ENCODE assay signal across 10 cellular contexts in the genomic region with DNA sequence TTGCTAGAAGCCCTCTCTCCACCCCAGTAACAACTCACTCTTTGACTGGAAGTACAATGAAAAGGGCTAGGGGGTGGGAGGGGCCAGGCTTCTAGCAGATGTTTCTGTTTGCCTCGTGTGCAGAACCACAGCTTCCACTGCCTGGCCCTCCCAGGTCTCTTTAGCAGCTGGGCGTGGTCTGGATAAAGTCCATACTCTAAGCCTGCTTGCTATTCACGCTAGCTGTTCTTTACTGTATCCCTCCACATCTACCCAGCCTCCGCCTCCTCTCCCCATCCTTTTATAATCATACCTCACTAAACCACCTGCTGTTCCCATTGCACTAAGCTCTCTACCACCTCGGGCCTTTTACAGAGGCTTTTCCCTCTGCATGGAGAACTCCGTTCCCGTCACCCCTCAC.
DNase-seq lines count a peak whose midpoint lies in the region; ATAC-seq and TF ChIP-seq lines count a peak whose summit lies in the region.
"Had no signal": no experiment of that assay in that cellular context is flagged by ENCODE, and none has a peak within 500 bp of the region (broad histone marks: within the 10 kb centered on the region; RNA-seq: fewer than 3 reads in every experiment).

No MANE protein-coding gene starts in this region.

- H3K9ac ChIP-seq in H9 (ENCODE audit: extremely low read depth, insufficient read length, low read length), result no peak overlapping the region

- no peaks in the 10 kb centered on the region for H4K20me1 ChIP-seq in H9 (ENCODE audit: control insufficient read depth, insufficient read depth, insufficient read length)

- no peaks in the 10 kb centered on the region for H3K27me3 ChIP-seq in H9 (ENCODE audit: insufficient read depth, low read length)
- no peaks in the 10 kb centered on the region for H3K27me3 ChIP-seq in tibial artery

- H3T11ph ChIP-seq in H9 (ENCODE audit: low read length), result no peak overlapping the region

- no peaks in the 10 kb centered on the region for H3K27me3 Mint-ChIP-seq in activated T-helper 17 cell treated with anti-CD3 and anti-CD28 coated beads, Interleukin-2, amount 50 U/mL, for 72 hours
- no peaks in the 10 kb centered on the region for H3K27me3 Mint-ChIP-seq in H9 (ENCODE audit: low read depth)
- H3K27me3 Mint-ChIP-seq: activated B cell treated with CpG ODN at 0.5 μM for 24 hours had no signal

- H3K23ac ChIP-seq in H9 (ENCODE audit: insufficient read length, low read depth, low read length), result no peak overlapping the region

- H3K56ac ChIP-seq in H9 (ENCODE audit: insufficient read length, low read depth, low read length), result no peak overlapping the region

- H3K36me3 Mint-ChIP-seq in activated T-helper 17 cell treated with anti-CD3 and anti-CD28 coated beads, Interleukin-2, amount 50 U/mL, for 72 hours (ENCODE audit: low read depth), result no peaks in the 10 kb centered on the region
- no peaks in the 10 kb centered on the region; a peak in 1 of 7 replicates for H3K36me3 Mint-ChIP-seq in H9 (ENCODE audit: insufficient read depth in 1 of 3, low read depth in 3 of 3)

- no peak overlapping the region for H3K4me3 ChIP-seq in tibial artery

- no peak overlapping the region for H3K4me3 Mint-ChIP-seq in activated T-helper 17 cell treated with anti-CD3 and anti-CD28 coated beads, Interleukin-2, amount 50 U/mL, for 72 hours
- no peak overlapping the region for H3K4me3 Mint-ChIP-seq in H9
- H3K4me3 Mint-ChIP-seq: activated B cell treated with CpG ODN at 0.5 μM for 24 hours had no signal

- no peak for ATAC-seq in activated T-helper 17 cell treated with anti-CD3 and anti-CD28 coated beads, Interleukin-2, amount 50 U/mL, for 72 hours (replicated peaks)

- no peaks in the 10 kb centered on the region for H3K23me2 ChIP-seq in H9 (ENCODE audit: insufficient read length, low read depth, low read length, poor library complexity, severe bottlenecking)

- no peak overlapping the region for H2BK20ac ChIP-seq in H9 (ENCODE audit: low read depth, low read length, poor library complexity, severe bottlenecking)

- H3K4me1 ChIP-seq in H9 (ENCODE audit: insufficient read depth, low read length) (no peaks in the 10 kb centered on the region; the same call in 1 of the 2 replicates), tibial artery (no peaks in the 10 kb centered on the region)

- H2BK120ac ChIP-seq in H9 (ENCODE audit: low read depth, low read length, poor library complexity, severe bottlenecking), result no peak overlapping the region

- no peak overlapping the region for H3K18ac ChIP-seq in H9 (ENCODE audit: insufficient read length, low read depth, low read length)

- no peak overlapping the region for H2AFZ ChIP-seq in H9 (ENCODE audit: low read length)

- H3K4me1 Mint-ChIP-seq in activated T-helper 17 cell treated with anti-CD3 and anti-CD28 coated beads, Interleukin-2, amount 50 U/mL, for 72 hours, result peaks cover 27% of the 10 kb centered on the region
- H3K4me1 Mint-ChIP-seq in H9, result peaks cover 19 to 24% of the 10 kb centered on the region in 2 experiments

- no peak overlapping the region for H3K14ac ChIP-seq in H9 (ENCODE audit: insufficient read depth, low read length)

- H4K8ac ChIP-seq in H9 (replicated peaks; ENCODE audit: insufficient read length, low read depth, low read length), result no peak overlapping the region

- H4K5ac ChIP-seq in H9 (ENCODE audit: insufficient read length, low read depth, low read length), result no peak overlapping the region

- no peak overlapping the region for H2BK12ac ChIP-seq in H9 (ENCODE audit: insufficient read length, low read depth, low read length)

- no peak overlapping the region for H4K91ac ChIP-seq in H9 (ENCODE audit: insufficient read length, low read depth, low read length)

- H3K4ac ChIP-seq in H9 (ENCODE audit: low read depth, low read length), result no peak overlapping the region

- no peaks in the 10 kb centered on the region for H3K36me3 ChIP-seq in tibial artery

- no peaks in the 10 kb centered on the region for H3K9me3 Mint-ChIP-seq in activated T-helper 17 cell treated with anti-CD3 and anti-CD28 coated beads, Interleukin-2, amount 50 U/mL, for 72 hours
- H3K9me3 Mint-ChIP-seq in H9, result no peaks in the 10 kb centered on the region
- H3K9me3 Mint-ChIP-seq: activated B cell treated with CpG ODN at 0.5 μM for 24 hours had no signal

- peak; percentile 25 for DNase-seq in stimulated activated CD4-positive, alpha-beta T cell treated with anti-CD3 and anti-CD28 coated beads, Interleukin-1b, Interleukin-23, amount 100 ng/mL, for 48 hours
- DNase-seq in stimulated activated CD4-positive, alpha-beta T cell treated with anti-CD3 and anti-CD28 coated beads, Interleukin-4, amount 100 ng/mL, for 4 hours, result no peak
- peak; percentile 89 to 98 for DNase-seq in NCI-H2081 (lab: John Stamatoyannopoulos, UW)
- DNase-seq in H9, result no peak
- no peak for DNase-seq in foreskin melanocyte
- no peak for DNase-seq in tibial artery
- DNase-seq in cerebellar nuclear complex (lab: John Stamatoyannopoulos, UW), result no peak
- DNase-seq: activated B cell treated with CpG ODN at 0.5 μM for 24 hours had no signal

- TF ChIP-seq CTCF in H9 (conservative IDR thresholded peaks at IDR 0.05) (no peak), tibial artery (IDR thresholded peaks at IDR 0.05) (no peak)

- H3K9me3 ChIP-seq in H9 (ENCODE audit: control insufficient read depth, low read depth, low read length), result no peaks in the 10 kb centered on the region
- no peaks in the 10 kb centered on the region for H3K9me3 ChIP-seq in tibial artery

- no CpG with 5 or more reads among the region's 7 CpGs for WGBS in H9 (ENCODE audit: extremely low coverage, insufficient read length, low lambda C conversion rate)

- H2AK5ac ChIP-seq in H9 (ENCODE audit: insufficient read length, low read length), result no peak overlapping the region

- no peak overlapping the region for H3K27ac ChIP-seq in H9 (ENCODE audit: insufficient read length, low read depth, low read length)
- no peak overlapping the region for H3K27ac ChIP-seq in tibial artery
- H3K27ac ChIP-seq: epithelial cell of prostate had no signal

- no peaks in the 10 kb centered on the region for H3K79me1 ChIP-seq in H9 (ENCODE audit: insufficient read depth, low read depth, low read length, poor library complexity, severe bottlenecking)

- H2BK5ac ChIP-seq in H9 (ENCODE audit: insufficient read length, low read length), result no peak overlapping the region

- peak overlapping the region; percentile 6 for H3K27ac Mint-ChIP-seq in activated T-helper 17 cell treated with anti-CD3 and anti-CD28 coated beads, Interleukin-2, amount 50 U/mL, for 72 hours
- H3K27ac Mint-ChIP-seq in H9, result no peak overlapping the region; a peak in 1 of 7 replicates
- H3K27ac Mint-ChIP-seq: activated B cell treated with CpG ODN at 0.5 μM for 24 hours had no signal

- no peaks in the 10 kb centered on the region for H3K79me2 ChIP-seq in H9 (ENCODE audit: insufficient read depth, low read length)

- intact Hi-C loops in tibial artery (cut with DNase I; ENCODE audit: low total_unique reads), result no loop called here

- H2BK15ac ChIP-seq in H9 (ENCODE audit: low read depth, low read length), result no peak overlapping the region

- no peak overlapping the region for H3K4me2 ChIP-seq in H9 (ENCODE audit: insufficient read depth, insufficient read length, low read length)

Comparison
In these comparisons a context has a peak if more than half of its experiments do, and no peak if none do; other contexts are left out.
1. DNase-seq: peak in stimulated activated CD4-positive, alpha-beta T cell treated with anti-CD3 and anti-CD28 coated beads, Interleukin-1b, Interleukin-23, amount 100 ng/mL, for 48 hours (single experiment) and NCI-H2081 (2 of 2); none in stimulated activated CD4-positive, alpha-beta T cell treated with anti-CD3 and anti-CD28 coated beads, Interleukin-4, amount 100 ng/mL, for 4 hours (0 of 2), H9 (single experiment), foreskin melanocyte (single experiment), tibial artery (0 of 2) and cerebellar nuclear complex (0 of 2).